In genomic region chr16:73418746-73419145, GRCh38 we compare ENCODE assay signal across 18 cellular contexts.
"Had no signal": no experiment of that assay in that cellular context is flagged by ENCODE, and none has a peak within 500 bp of the region (broad histone marks: within the 10 kb centered on the region; RNA-seq: fewer than 3 reads in every experiment).

No MANE protein-coding gene starts in this region.

- H3K4me1 ChIP-seq: esophagus muscularis mucosa, heart left ventricle, pancreas, upper lobe of left lung, vagina had no signal

- FAIRE-seq: islet of Langerhans, pancreas had no signal

- H3K27ac ChIP-seq: epithelial cell of prostate, esophagus muscularis mucosa, heart left ventricle, pancreas, tibial artery, upper lobe of left lung, vagina had no signal

- H3K4me3 ChIP-seq: esophagus muscularis mucosa, heart left ventricle, pancreas, tibial artery, upper lobe of left lung, vagina had no signal

- H3K9me3 ChIP-seq: esophagus muscularis mucosa, heart left ventricle, pancreas, tibial artery, upper lobe of left lung, vagina had no signal

- DNase-seq: effector memory CD8-positive, alpha-beta T cell; foreskin melanocyte; heart left ventricle; hypothalamus; kidney glomerular epithelial cell; mesendoderm; naive B cell; occipital lobe; pancreas; right cardiac atrium; stimulated activated CD4-positive, alpha-beta T cell treated with anti-CD3 and anti-CD28 coated beads, Interleukin-4, amount 100 ng/mL, for 24 hours; tibial artery; upper lobe of left lung had no signal

- H3K36me3 ChIP-seq: esophagus muscularis mucosa, heart left ventricle, pancreas, tibial artery, upper lobe of left lung, vagina had no signal

- H3K27me3 ChIP-seq: pancreas, tibial artery, upper lobe of left lung, vagina had no signal

- ATAC-seq: effector memory CD8-positive, alpha-beta T cell; heart left ventricle; pancreas; right cardiac atrium; stimulated activated memory B cell treated with anti-CD40 and anti-IgM and Interleukin-4, amounts not matched to agents 10 μg/mL and 1 μg/mL and 100 μg/mL, for 72 hours had no signal
